20 cellular contexts compared by ENCODE assay signal in genomic region chr1:221888801-221889200, GRCh38.
"Had no signal": no experiment of that assay in that cellular context is flagged by ENCODE, and none has a peak within 500 bp of the region (broad histone marks: within the 10 kb centered on the region; RNA-seq: fewer than 3 reads in every experiment).

No MANE protein-coding gene starts in this region.

- H3K27ac Mint-ChIP-seq: activated B cell treated with CpG ODN at 0.5 μM for 24 hours; activated CD4-positive, alpha-beta T cell treated with anti-CD3 and anti-CD28 coated beads, Interleukin-2, amount 10 ng/mL, durations not matched to agents 24 days and 14 days; activated CD8-positive, alpha-beta memory T cell treated with anti-CD3 and anti-CD28 coated beads, Interleukin-2, amount 10 ng/mL, durations not matched to agents 7 days and 5 days; activated naive CD4-positive, alpha-beta T cell treated with anti-CD3 and anti-CD28 coated beads for 36 hours; activated naive CD8-positive, alpha-beta T cell; activated T-cell treated with anti-CD3 and anti-CD28 coated beads, Interleukin-2, amount 50 U/mL, for 24 hours; T-helper 17 cell had no signal

- H3K4me1 Mint-ChIP-seq: activated CD4-positive, alpha-beta T cell treated with anti-CD3 and anti-CD28 coated beads, Interleukin-2, amount 10 ng/mL, durations not matched to agents 24 days and 14 days had no signal

- H3K9me3 Mint-ChIP-seq: activated B cell treated with CpG ODN at 0.5 μM for 24 hours; activated CD4-positive, alpha-beta T cell treated with anti-CD3 and anti-CD28 coated beads, Interleukin-2, amount 10 ng/mL, durations not matched to agents 24 days and 14 days; activated naive CD4-positive, alpha-beta T cell treated with anti-CD3 and anti-CD28 coated beads for 36 hours; activated T-cell treated with anti-CD3 and anti-CD28 coated beads, Interleukin-2, amount 50 U/mL, for 24 hours had no signal

- H3K4me3 Mint-ChIP-seq: activated B cell treated with CpG ODN at 0.5 μM for 24 hours; activated CD4-positive, alpha-beta T cell treated with anti-CD3 and anti-CD28 coated beads, Interleukin-2, amount 10 ng/mL, durations not matched to agents 24 days and 14 days; activated CD8-positive, alpha-beta memory T cell treated with anti-CD3 and anti-CD28 coated beads, Interleukin-2, amount 10 ng/mL, durations not matched to agents 7 days and 5 days; activated naive CD4-positive, alpha-beta T cell treated with anti-CD3 and anti-CD28 coated beads for 36 hours; activated naive CD8-positive, alpha-beta T cell; activated T-cell treated with anti-CD3 and anti-CD28 coated beads, Interleukin-2, amount 50 U/mL, for 24 hours; T-helper 17 cell had no signal

- DNase-seq: activated B cell treated with CpG ODN at 0.5 μM for 24 hours; activated CD4-positive, alpha-beta T cell treated with anti-CD3 and anti-CD28 coated beads for 1 hour; activated CD4-positive, alpha-beta T cell treated with anti-CD3 and anti-CD28 coated beads, Interleukin-2, amount 10 ng/mL, durations not matched to agents 24 days and 14 days; activated CD4-positive, alpha-beta T cell treated with anti-CD3 and anti-CD28 coated beads, Interleukin-2, amount 50 U/mL, for 48 hours; activated CD8-positive, alpha-beta memory T cell treated with anti-CD3 and anti-CD28 coated beads, Interleukin-2, amount 10 ng/mL, durations not matched to agents 7 days and 5 days; activated effector memory CD4-positive, alpha-beta T cell treated with anti-CD3 and anti-CD28 coated beads, Interleukin-2, amount 50 U/mL, for 16 hours; activated naive CD4-positive, alpha-beta T cell treated with anti-CD3 and anti-CD28 coated beads for 36 hours; activated T-cell treated with anti-CD3 and anti-CD28 coated beads, Interleukin-2, amount 50 U/mL, for 24 hours; aorta; central memory CD4-positive, alpha-beta T cell; NCI-H1105 treated with DMSO at 0.1 percent for 48 hours; NCI-H1436 treated with DMSO at 0.1 percent for 48 hours; NCI-H187; NCI-H2081; NCI-H446; NCI-H524; SHP77 treated with DMSO at 0.1 percent for 48 hours; T-helper 17 cell; T-helper 9 cell had no signal

- ATAC-seq: activated CD8-positive, alpha-beta memory T cell treated with anti-CD3 and anti-CD28 coated beads, Interleukin-2, amount 10 ng/mL, durations not matched to agents 7 days and 5 days; T-helper 17 cell had no signal

- H3K36me3 Mint-ChIP-seq: activated CD8-positive, alpha-beta memory T cell treated with anti-CD3 and anti-CD28 coated beads, Interleukin-2, amount 10 ng/mL, durations not matched to agents 7 days and 5 days; activated naive CD8-positive, alpha-beta T cell had no signal

- H3K27me3 Mint-ChIP-seq: activated B cell treated with CpG ODN at 0.5 μM for 24 hours had no signal
